2 cellular contexts compared by ENCODE assay signal in the genomic region with DNA sequence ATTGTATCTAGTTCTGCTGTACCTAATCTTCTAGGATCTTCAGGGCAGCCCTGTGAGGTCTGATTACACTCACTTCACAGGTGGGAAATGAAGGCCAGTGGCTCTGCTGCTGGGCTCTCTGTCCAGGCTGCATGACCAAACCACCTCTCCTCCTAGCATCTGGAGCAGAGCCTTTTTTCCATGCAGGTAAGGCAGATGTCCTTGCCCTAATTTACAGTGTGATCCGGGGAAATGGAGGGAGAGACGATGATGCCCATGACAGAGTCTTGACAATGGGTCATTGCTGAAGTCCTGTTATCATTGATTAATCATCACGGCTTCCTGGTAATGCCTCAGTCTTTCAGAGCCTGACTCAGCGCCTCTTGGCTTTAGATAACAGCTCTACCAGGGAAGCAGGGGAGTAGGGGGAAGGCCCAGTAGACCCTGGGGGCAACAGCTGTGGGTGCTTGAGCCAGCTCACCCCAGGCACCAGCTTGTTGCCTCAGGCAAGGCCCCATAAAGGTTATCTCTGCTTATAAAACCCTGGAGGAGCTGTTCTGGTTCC.
TF ChIP-seq lines count a peak whose summit lies in the region.

No MANE protein-coding gene starts in this region.

TF ChIP-seq in SK-N-SH, 30 proteins besides CTCF, POLR2A, EP300 and RAD21 (continued from another document):
- peak; percentile 47 for TF ChIP-seq GATA2 (CRISPR knock-in tag; IDR thresholded peaks at IDR 0.05)
TF ChIP-seq in SK-N-SH: peak in this region for 1.

TF ChIP-seq in SK-N-SH treated with all-trans-retinoic acid at 6 μM for 48 hours, 23 proteins besides CTCF, POLR2A, EP300 and RAD21 (continued from another document):
- TF ChIP-seq, protein P1, sequence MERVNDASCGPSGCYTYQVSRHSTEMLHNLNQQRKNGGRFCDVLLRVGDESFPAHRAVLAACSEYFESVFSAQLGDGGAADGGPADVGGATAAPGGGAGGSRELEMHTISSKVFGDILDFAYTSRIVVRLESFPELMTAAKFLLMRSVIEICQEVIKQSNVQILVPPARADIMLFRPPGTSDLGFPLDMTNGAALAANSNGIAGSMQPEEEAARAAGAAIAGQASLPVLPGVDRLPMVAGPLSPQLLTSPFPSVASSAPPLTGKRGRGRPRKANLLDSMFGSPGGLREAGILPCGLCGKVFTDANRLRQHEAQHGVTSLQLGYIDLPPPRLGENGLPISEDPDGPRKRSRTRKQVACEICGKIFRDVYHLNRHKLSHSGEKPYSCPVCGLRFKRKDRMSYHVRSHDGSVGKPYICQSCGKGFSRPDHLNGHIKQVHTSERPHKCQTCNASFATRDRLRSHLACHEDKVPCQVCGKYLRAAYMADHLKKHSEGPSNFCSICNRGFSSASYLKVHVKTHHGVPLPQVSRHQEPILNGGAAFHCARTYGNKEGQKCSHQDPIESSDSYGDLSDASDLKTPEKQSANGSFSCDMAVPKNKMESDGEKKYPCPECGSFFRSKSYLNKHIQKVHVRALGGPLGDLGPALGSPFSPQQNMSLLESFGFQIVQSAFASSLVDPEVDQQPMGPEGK (CRISPR knock-in tag; IDR thresholded peaks at IDR 0.05; ENCODE audit: borderline replicate concordance), result no peak
- TF ChIP-seq ESRRG (CRISPR knock-in tag; IDR thresholded peaks at IDR 0.05) (no peak), ISL1 (CRISPR knock-in tag; IDR thresholded peaks at IDR 0.05) (no peak), SNAI2 (CRISPR knock-in tag; IDR thresholded peaks at IDR 0.05) (no peak), ZFP3 (CRISPR knock-in tag; IDR thresholded peaks at IDR 0.05) (no peak), ARNTL (CRISPR knock-in tag; IDR thresholded peaks at IDR 0.05; ENCODE audit: borderline replicate concordance, low read depth) (no peak)
